20 cellular contexts compared by ENCODE assay signal in the genomic region with DNA sequence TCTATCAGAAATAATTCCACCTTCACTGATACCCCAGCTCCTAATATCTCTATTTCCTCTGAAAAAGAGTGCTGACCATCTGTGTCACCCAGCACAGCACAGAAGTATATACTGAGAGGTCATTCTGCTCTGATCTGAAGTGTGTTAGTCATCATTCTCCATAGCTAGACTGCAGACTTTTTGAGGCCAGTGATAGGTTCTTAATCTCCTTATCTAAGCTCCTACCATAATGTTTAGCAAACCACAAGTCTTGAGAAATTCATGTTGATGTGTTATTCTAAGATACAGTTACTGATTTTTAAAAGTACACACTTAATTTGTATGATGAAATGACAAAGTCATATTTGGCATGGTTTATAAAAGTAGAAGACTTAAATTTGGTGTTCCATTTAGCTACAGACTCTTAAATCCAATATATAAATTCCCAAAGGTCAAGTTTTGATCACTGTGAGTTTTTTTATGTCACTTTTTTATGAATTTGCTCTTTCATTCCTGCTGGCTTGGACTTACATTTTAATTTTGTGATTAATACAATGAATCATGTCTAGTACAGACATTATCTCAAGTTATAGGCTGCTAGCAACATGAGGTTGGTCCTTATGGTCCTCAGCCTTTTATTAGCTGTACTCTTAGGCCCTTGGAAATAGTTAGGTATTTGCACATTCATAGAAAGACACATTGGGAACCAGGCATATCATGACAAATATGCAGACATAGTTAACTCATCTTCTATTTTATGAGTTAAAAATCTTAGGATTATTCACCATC.
DNase-seq lines count a peak whose midpoint lies in the region; FAIRE-seq and TF ChIP-seq lines count a peak whose summit lies in the region.
"Had no signal": no experiment of that assay in that cellular context is flagged by ENCODE, and none has a peak within 500 bp of the region (broad histone marks: within the 10 kb centered on the region; RNA-seq: fewer than 3 reads in every experiment).

No MANE protein-coding gene starts in this region.

- intact Hi-C loops in ascending aorta (cut with DNase I) (no loop called here), kidney (cut with DNase I) (no loop called here)

- no peak for FAIRE-seq in kidney (lab: Jason Lieb, UNC)
- FAIRE-seq in frontal cortex (lab: Jason Lieb, UNC) = no peak

- TF ChIP-seq CTCF in ascending aorta (IDR thresholded peaks at IDR 0.05) = no peak
- no peak for TF ChIP-seq CTCF in kidney (IDR thresholded peaks at IDR 0.05; ENCODE audit: borderline replicate concordance, extremely low read depth, insufficient read depth)

- peak overlapping the region; percentile 61 to 64 for H3K27ac ChIP-seq in ascending aorta
- no peak overlapping the region for H3K27ac ChIP-seq in kidney (ENCODE audit: low read depth in 2 of 2, low read length in 2 of 2)
- H3K27ac ChIP-seq: PC-9, SJSA1, vagina had no signal

- H3K4me3 ChIP-seq in ascending aorta (no peak overlapping the region), kidney (ENCODE audit: low read length in 2 of 2) (no peak overlapping the region)
- H3K4me3 ChIP-seq: heart left ventricle, MG63, PC-9, SJSA1, vagina had no signal

- H3K4me1 ChIP-seq in ascending aorta = peaks cover 0 to 21% of the 10 kb centered on the region in 2 donors
- no peaks in the 10 kb centered on the region for H3K4me1 ChIP-seq in kidney (ENCODE audit: control insufficient read depth in 1 of 2, insufficient read depth in 1 of 2, low read depth in 1 of 2, low read length in 2 of 2)
- H3K4me1 ChIP-seq: Caco-2 had no signal

- peak; percentile 76 for DNase-seq in A172 (ENCODE audit: low spot score)
- peak; percentile 49 for DNase-seq in GM04503 (ENCODE audit: low read depth)
- DNase-seq in ascending aorta (ENCODE audit: low spot score in 2 of 2) = no peak
- DNase-seq in hepatic stellate cell (ENCODE audit: low spot score) = peak; percentile 53
- no peak for DNase-seq in cerebellar nuclear complex (lab: John Stamatoyannopoulos, UW)
- DNase-seq in kidney = no peak
- DNase-seq in frontal cortex (ENCODE audit: low spot score in 2 of 2) = no peak
- no peak for DNase-seq in GOT3 (lab: John Stamatoyannopoulos, UW)
- DNase-seq: AML-193, Caco-2, cortex of kidney, GDM1, heart left ventricle, mammary epithelial cell, MG63, NCI-H2029 treated with DMSO at 0.1 percent for 48 hours, NCI-H510A, PC-9 had no signal

- no peak overlapping the region for H3K9ac ChIP-seq in kidney (ENCODE audit: low read length in 2 of 2)

- H3K36me3 ChIP-seq in ascending aorta (no peaks in the 10 kb centered on the region), kidney (ENCODE audit: control insufficient read depth in 1 of 2, insufficient read depth in 2 of 2, low read length in 2 of 2) (no peaks in the 10 kb centered on the region)
- H3K36me3 ChIP-seq: MG63, SJSA1, vagina had no signal

- H3K9me3 ChIP-seq in ascending aorta (no peaks in the 10 kb centered on the region), kidney (ENCODE audit: control insufficient read depth in 1 of 2, low read length in 2 of 2) (no peaks in the 10 kb centered on the region)
- H3K9me3 ChIP-seq: Caco-2, heart left ventricle, MG63, SJSA1, vagina had no signal

- no peaks in the 10 kb centered on the region for H3K27me3 ChIP-seq in ascending aorta
- H3K27me3 ChIP-seq: heart left ventricle, MG63, SJSA1, vagina had no signal

Comparison
In these comparisons a context has a peak if more than half of its experiments do, and no peak if none do; other contexts are left out.
1. DNase-seq: peak in A172 (single experiment), GM04503 (single experiment) and hepatic stellate cell (single experiment); none in ascending aorta (0 of 2), cerebellar nuclear complex (0 of 2), kidney (single experiment), frontal cortex (0 of 2) and GOT3 (single experiment).
2. H3K27ac ChIP-seq: peak in ascending aorta (2 of 2); none in kidney (0 of 2).